In genomic region chr13:44523176-44524017, GRCh38 we compare ENCODE assay signal across 8 cellular contexts. TPM values are rescaled to one million over a fixed set of nuclear protein-coding genes. Genes with fewer than 3 reads are reported as not detected.
DNase-seq lines count a peak whose midpoint lies in the region; ATAC-seq, FAIRE-seq and TF ChIP-seq lines count a peak whose summit lies in the region.

No MANE protein-coding gene starts in this region.

- H3K4me3 ChIP-seq in bronchial epithelial cell (ENCODE audit: low read depth, low read length) (peak overlapping the region; percentile 2), mesendoderm (ENCODE audit: low read length) (no peak overlapping the region)

- DNase-seq in EH (ENCODE audit: low read depth) (peak; percentile 71), bronchial epithelial cell (ENCODE audit: low read depth) (peak; percentile 95), mesendoderm (peak; percentile 27)
- DNase-seq in activated CD4-positive, CD25-positive, alpha-beta regulatory T cell (lab: John Stamatoyannopoulos, UW): no peak
- no peak for DNase-seq in natural killer cell treated with Interleukin-12 subunit alpha and Interleukin-12 subunit beta and Interleukin-15 and Interleukin-18, amount 100 ng/mL, for 72 hours (ENCODE audit: low spot score)

- no peak overlapping the region for H3K23ac ChIP-seq in mesendoderm (ENCODE audit: low read length)

- H3K27ac ChIP-seq in mesendoderm (ENCODE audit: low read depth, low read length): no peak overlapping the region

- no peak overlapping the region for H4K5ac ChIP-seq in mesendoderm (ENCODE audit: low read length)

- ATAC-seq in HG02884 (IDR thresholded peaks at IDR 0.05; ENCODE audit: unreplicated experiment) (peak; percentile 77), HG03045 (IDR thresholded peaks at IDR 0.05; ENCODE audit: unreplicated experiment) (no peak), GM18519 (IDR thresholded peaks at IDR 0.05; ENCODE audit: low FRiP score, unreplicated experiment) (no peak)
- ATAC-seq in natural killer cell treated with Interleukin-12 subunit alpha and Interleukin-12 subunit beta and Interleukin-15 and Interleukin-18, amount 100 ng/mL, for 72 hours: no peak

- H3K4me1 Mint-ChIP-seq in natural killer cell treated with Interleukin-12 subunit alpha and Interleukin-12 subunit beta and Interleukin-15 and Interleukin-18, amount 100 ng/mL, for 72 hours (ENCODE audit: low read depth in 2 of 2): peaks cover 0 to 2% of the 10 kb centered on the region in 2 donors

- no peak overlapping the region for H2BK15ac ChIP-seq in mesendoderm (replicated peaks; ENCODE audit: low read depth)

- no peak overlapping the region for H3K4ac ChIP-seq in mesendoderm (ENCODE audit: low read depth, low read length)

- H3K27me3 ChIP-seq in bronchial epithelial cell (ENCODE audit: control insufficient read depth, insufficient read depth, low read length) (no peaks in the 10 kb centered on the region), mesendoderm (ENCODE audit: insufficient read depth, low read length, poor library complexity) (no peaks in the 10 kb centered on the region)

- H2AK5ac ChIP-seq in mesendoderm (ENCODE audit: low read length): no peak overlapping the region

- no peak overlapping the region for H4K8ac ChIP-seq in mesendoderm (ENCODE audit: low read depth, low read length)

- no peak overlapping the region for H2BK5ac ChIP-seq in mesendoderm (ENCODE audit: low read length)

- H3K18ac ChIP-seq in mesendoderm (ENCODE audit: low read length): peak overlapping the region; percentile 68

- TF ChIP-seq CTCF in bronchial epithelial cell (IDR thresholded peaks at IDR 0.05; ENCODE audit: insufficient read depth, low read length, severe bottlenecking): no peak

- no peaks in the 10 kb centered on the region for H3K9me3 Mint-ChIP-seq in natural killer cell treated with Interleukin-12 subunit alpha and Interleukin-12 subunit beta and Interleukin-15 and Interleukin-18, amount 100 ng/mL, for 72 hours

- H3K4me2 ChIP-seq in mesendoderm (ENCODE audit: low read length): no peak overlapping the region

- H3K36me3 ChIP-seq in bronchial epithelial cell (ENCODE audit: control insufficient read depth, insufficient read depth, low read length) (no peaks in the 10 kb centered on the region), mesendoderm (ENCODE audit: control insufficient read depth, insufficient read depth, low read length) (no peaks in the 10 kb centered on the region)

- no peak overlapping the region for H3K9ac ChIP-seq in mesendoderm (ENCODE audit: low read length)

- no peaks in the 10 kb centered on the region for H3K79me2 ChIP-seq in mesendoderm (ENCODE audit: control insufficient read depth, insufficient read depth, low read length)

- no peak overlapping the region for H3K27ac Mint-ChIP-seq in natural killer cell treated with Interleukin-12 subunit alpha and Interleukin-12 subunit beta and Interleukin-15 and Interleukin-18, amount 100 ng/mL, for 72 hours

- no peak overlapping the region for H3K4me3 Mint-ChIP-seq in natural killer cell treated with Interleukin-12 subunit alpha and Interleukin-12 subunit beta and Interleukin-15 and Interleukin-18, amount 100 ng/mL, for 72 hours

- H3K27me3 Mint-ChIP-seq in natural killer cell treated with Interleukin-12 subunit alpha and Interleukin-12 subunit beta and Interleukin-15 and Interleukin-18, amount 100 ng/mL, for 72 hours: no peaks in the 10 kb centered on the region

- H3K56ac ChIP-seq in mesendoderm (ENCODE audit: low read length): no peak overlapping the region

- H3K36me3 Mint-ChIP-seq in natural killer cell treated with Interleukin-12 subunit alpha and Interleukin-12 subunit beta and Interleukin-15 and Interleukin-18, amount 100 ng/mL, for 72 hours: no peaks in the 10 kb centered on the region

- H3K4me1 ChIP-seq in mesendoderm (ENCODE audit: control insufficient read depth, low read depth, low read length): peaks cover 3% of the 10 kb centered on the region

- no peaks in the 10 kb centered on the region for H3K79me1 ChIP-seq in mesendoderm (ENCODE audit: low read length)

- no CpG with 5 or more reads among the region's 4 CpGs for WGBS in mesendoderm (ENCODE audit: extremely low coverage, insufficient coverage, low lambda C conversion rate)

- H2BK120ac ChIP-seq in mesendoderm (ENCODE audit: low read depth, low read length): no peak overlapping the region

- FAIRE-seq in bronchial epithelial cell (lab: Jason Lieb, UNC): no peak

RNA-seq across cellular contexts. Expression of gene TSC22D1, which starts 52.7 kb away (rescaled TPM):
- total RNA-seq in bronchial epithelial cell: 67.3 and 70.8 TPM in 2 replicates
- polyA plus RNA-seq in mesendoderm (2013, experiment 1 of 2): 42.9 TPM
- 42.4 TPM for polyA plus RNA-seq in mesendoderm (2013, experiment 2 of 2)
- 10 to 100 TPM in 1 of 2 donors, 1 to 10 TPM in 1; 6.4 to 13.2 TPM for total RNA-seq in natural killer cell treated with Interleukin-12 subunit alpha and Interleukin-12 subunit beta and Interleukin-15 and Interleukin-18, amount 100 ng/mL, for 72 hours

Comparison
In these comparisons a context has a peak if more than half of its experiments do, and no peak if none do; other contexts are left out.
1. DNase-seq: peak in EH (single experiment), bronchial epithelial cell (single experiment) and mesendoderm (single experiment); none in activated CD4-positive, CD25-positive, alpha-beta regulatory T cell (0 of 4) and natural killer cell treated with Interleukin-12 subunit alpha and Interleukin-12 subunit beta and Interleukin-15 and Interleukin-18, amount 100 ng/mL, for 72 hours (single experiment).